ENCODE assay signal across 1 cellular context in the genomic region with DNA sequence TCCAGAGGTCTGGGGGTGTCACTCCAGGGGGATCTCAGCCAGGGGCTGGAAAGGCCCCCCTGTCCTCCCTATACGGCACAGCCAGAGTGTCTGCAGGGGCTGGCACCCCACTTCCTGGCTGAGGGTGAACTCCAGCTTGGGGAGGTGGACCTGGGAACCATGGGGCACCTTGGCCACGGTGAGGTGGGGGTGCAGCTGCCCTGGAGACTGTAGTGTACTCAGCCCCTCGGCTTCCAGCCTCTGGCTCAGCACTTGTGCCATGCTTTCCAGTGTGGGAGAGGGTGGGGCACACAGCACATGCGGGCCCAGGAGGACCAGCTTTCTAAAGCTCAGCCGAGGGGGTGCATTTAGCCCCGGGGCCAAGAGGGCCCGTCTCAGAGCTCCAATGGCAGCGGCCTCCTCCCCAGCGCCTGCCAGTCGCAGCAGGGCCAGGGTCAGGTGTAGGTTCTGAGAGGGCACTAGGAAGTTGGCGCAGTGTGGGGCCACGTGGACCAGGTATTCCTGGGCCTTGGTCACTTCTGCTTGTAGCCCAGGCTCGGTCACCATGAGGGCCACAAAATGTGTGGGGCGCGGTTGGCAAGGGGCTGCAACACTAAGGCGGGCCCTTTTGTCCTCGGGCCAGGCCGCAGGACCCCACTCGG.
A peak's percentile ranks its signal among the peaks of the same experiment; 100 is the strongest.
TF ChIP-seq lines count a peak whose summit lies in the region.

No MANE protein-coding gene starts in this region.

TF ChIP-seq in H1, 55 proteins besides CTCF, POLR2A, EP300 and RAD21:
- TF ChIP-seq POLR2AphosphoS5 (IDR thresholded peaks at IDR 0.05; ENCODE audit: low read depth, low read length) (0 out of 2 replicates have a peak, but pooled peaks have one; percentile 5), SRF (IDR thresholded peaks at IDR 0.05; ENCODE audit: low read depth, low read length) (no peak)
TF ChIP-seq in H1: peak in this region for 1.
